Comparison of ENCODE assay signal across 22 cellular contexts in the genomic region with DNA sequence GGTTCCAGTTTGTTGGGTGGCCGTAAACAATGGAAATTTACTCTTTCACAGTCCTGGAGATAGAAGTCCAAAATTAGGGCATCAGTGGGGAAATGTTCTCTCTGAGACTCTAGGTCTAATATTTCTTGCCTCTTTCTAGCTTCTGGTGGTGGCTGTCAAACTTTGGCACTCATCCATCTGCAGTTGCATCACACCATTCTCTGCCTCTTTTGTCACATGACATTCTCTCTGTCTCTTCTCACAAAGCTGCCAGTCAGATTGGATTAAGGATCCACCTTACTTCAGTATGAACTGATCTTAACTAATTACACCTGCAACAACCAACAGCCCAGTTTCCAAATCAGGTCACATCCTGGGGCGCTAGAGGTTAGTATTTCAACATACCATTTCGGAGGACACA.
DNase-seq lines count a peak whose midpoint lies in the region; ATAC-seq, FAIRE-seq and TF ChIP-seq lines count a peak whose summit lies in the region.
"Had no signal": no experiment of that assay in that cellular context is flagged by ENCODE, and none has a peak within 500 bp of the region (broad histone marks: within the 10 kb centered on the region; RNA-seq: fewer than 3 reads in every experiment).

No MANE protein-coding gene starts in this region.

- no peak for ATAC-seq in A549
- ATAC-seq: body of pancreas, heart right ventricle had no signal

- H3K36me3 ChIP-seq in small intestine (ENCODE audit: control insufficient read depth in 2 of 2, insufficient read depth in 2 of 2, low read length in 2 of 2) = no peaks in the 10 kb centered on the region
- H3K36me3 ChIP-seq: heart right ventricle, left ventricle myocardium inferior, neural progenitor cell, tibial nerve had no signal

- FAIRE-seq in A549 (lab: Jason Lieb, UNC) = no peak
- no peak for FAIRE-seq in small intestine (lab: Jason Lieb, UNC)

- no peak for TF ChIP-seq EP300 in A549 (IDR thresholded peaks at IDR 0.05)

- TF ChIP-seq CTCF in A549 (IDR thresholded peaks at IDR 0.05) = no peak
- no peak for TF ChIP-seq CTCF in Calu3 (IDR thresholded peaks at IDR 0.05; ENCODE audit: unreplicated experiment)

- H3K36me3 Mint-ChIP-seq in Calu3 (ENCODE audit: insufficient read depth, unreplicated experiment) = no peaks in the 10 kb centered on the region
- H3K36me3 Mint-ChIP-seq: immature natural killer cell, neural progenitor cell had no signal

- CTCF ChIA-PET in A549 (lab: Yijun Ruan, JAX) (no interaction called here), Calu3 (lab: Charles Lee) (no interaction called here)

- 0 out of 3 replicates have a peak overlapping the region, but pooled peaks have one; percentile 16 for H3K4me2 ChIP-seq in A549
- H3K4me2 ChIP-seq: neural progenitor cell had no signal

- TF ChIP-seq POLR2A in A549 (IDR thresholded peaks at IDR 0.05; ENCODE audit: low read length) (no peak), erythroblast (IDR thresholded peaks at IDR 0.05; ENCODE audit: low read length) (no peak)

- POLR2A ChIA-PET in A549 (lab: Yijun Ruan, JAX) = no interaction called here

- 44% methylated on average over 3 of the region's 3 CpGs for WGBS in A549 (ENCODE audit: missing lambda C conversion rate)
- 43 to 71% (median 56%) methylated on average over 3 of the region's 3 CpGs for WGBS in small intestine, 3 donors

- H3K4me3 ChIP-seq in A549 (no peak overlapping the region), small intestine (ENCODE audit: low read depth in 1 of 2, low read length in 2 of 2) (no peak overlapping the region)
- H3K4me3 ChIP-seq: body of pancreas, heart right ventricle, left ventricle myocardium inferior, neural progenitor cell, tibial nerve had no signal

- H3K4me3 Mint-ChIP-seq in Calu3 (ENCODE audit: low read depth, unreplicated experiment) = no peak overlapping the region
- H3K4me3 Mint-ChIP-seq: activated CD4-positive, alpha-beta T cell treated with anti-CD3 and anti-CD28 coated beads, Interleukin-2, amount 10 ng/mL, durations not matched to agents 7 days and 5 days; H9; immature natural killer cell; neural progenitor cell; stimulated activated naive CD8-positive, alpha-beta T cell treated with anti-CD3 and anti-CD28 coated beads, Interleukin-15, Interleukin-2, amounts not matched to agents 100 ng/mL and 50 ng/mL, for 24 hours had no signal

- peaks cover 11% of the 10 kb centered on the region for H3K4me1 Mint-ChIP-seq in Calu3 (ENCODE audit: low read depth, unreplicated experiment)
- H3K4me1 Mint-ChIP-seq: activated CD4-positive, alpha-beta T cell treated with anti-CD3 and anti-CD28 coated beads, Interleukin-2, amount 10 ng/mL, durations not matched to agents 7 days and 5 days; H9; immature natural killer cell; neural progenitor cell had no signal

- H3K27ac Mint-ChIP-seq in Calu3 (ENCODE audit: unreplicated experiment) = peak overlapping the region; percentile 32
- H3K27ac Mint-ChIP-seq: activated CD4-positive, alpha-beta T cell treated with anti-CD3 and anti-CD28 coated beads, Interleukin-2, amount 10 ng/mL, durations not matched to agents 7 days and 5 days; H9; immature natural killer cell; neural progenitor cell; stimulated activated naive CD8-positive, alpha-beta T cell treated with anti-CD3 and anti-CD28 coated beads, Interleukin-15, Interleukin-2, amounts not matched to agents 100 ng/mL and 50 ng/mL, for 24 hours had no signal

- H3K27ac ChIP-seq in A549 = no peak overlapping the region
- H3K27ac ChIP-seq in small intestine (ENCODE audit: low read depth in 1 of 2, low read length in 1 of 2) = no peak overlapping the region
- H3K27ac ChIP-seq: body of pancreas, heart right ventricle, left ventricle myocardium inferior, neural progenitor cell, tibial nerve had no signal

- H3K27me3 Mint-ChIP-seq in Calu3 (ENCODE audit: unreplicated experiment) = no peaks in the 10 kb centered on the region
- H3K27me3 Mint-ChIP-seq: activated CD4-positive, alpha-beta T cell treated with anti-CD3 and anti-CD28 coated beads, Interleukin-2, amount 10 ng/mL, durations not matched to agents 7 days and 5 days; stimulated activated naive CD8-positive, alpha-beta T cell treated with anti-CD3 and anti-CD28 coated beads, Interleukin-15, Interleukin-2, amounts not matched to agents 100 ng/mL and 50 ng/mL, for 24 hours had no signal

- H3K9me3 Mint-ChIP-seq in Calu3 (ENCODE audit: low read depth, unreplicated experiment) = no peaks in the 10 kb centered on the region
- H3K9me3 Mint-ChIP-seq: activated CD4-positive, alpha-beta T cell treated with anti-CD3 and anti-CD28 coated beads, Interleukin-2, amount 10 ng/mL, durations not matched to agents 7 days and 5 days; H9; neural progenitor cell; stimulated activated naive CD8-positive, alpha-beta T cell treated with anti-CD3 and anti-CD28 coated beads, Interleukin-15, Interleukin-2, amounts not matched to agents 100 ng/mL and 50 ng/mL, for 24 hours had no signal

- peak in 1 of 2 experiments; percentile 3 for DNase-seq in A549 (ENCODE audit: low read depth in 1 of 2, low spot score in 1 of 2)
- peak; percentile 18 for DNase-seq in Calu3
- DNase-seq in NCI-H1048 (lab: John Stamatoyannopoulos, UW) = peak; percentile 17
- DNase-seq in erythroblast (lab: John Stamatoyannopoulos, UW) = peak; percentile 69 to 78
- no peak for DNase-seq in medulla oblongata (ENCODE audit: extremely low spot score)
- no peak for DNase-seq in GOT3 (lab: John Stamatoyannopoulos, UW)
- no peak for DNase-seq in small intestine
- no peak for DNase-seq in iPS-NIHi11 (ENCODE audit: low spot score)
- DNase-seq: activated CD4-positive, alpha-beta T cell treated with anti-CD3 and anti-CD28 coated beads, Interleukin-2, amount 10 ng/mL, durations not matched to agents 7 days and 5 days; activated effector memory CD4-positive, alpha-beta T cell treated with Interleukin-2 at 50 U/mL for 16 hours; body of pancreas; EL; H9; heart right ventricle; immature natural killer cell; left ventricle myocardium inferior; NCI-H146; NCI-H345; stimulated activated CD4-positive, alpha-beta T cell treated with anti-CD3 and anti-CD28 coated beads, Interleukin-4, amount 100 ng/mL, for 1 hour had no signal

- no TSS peak for BruUV-seq in Calu3 (replicated peaks; lab: Mats Ljungman, UMichigan)

- intact Hi-C loops in Calu3 (cut with micrococcal nuclease; ENCODE audit: unreplicated experiment) = no loop called here

- H3K4me1 ChIP-seq in A549 (no peaks in the 10 kb centered on the region), small intestine (ENCODE audit: control insufficient read depth in 2 of 2, insufficient read depth in 1 of 2, low read depth in 1 of 2, low read length in 1 of 2) (no peaks in the 10 kb centered on the region)
- H3K4me1 ChIP-seq: body of pancreas, heart right ventricle, neural progenitor cell, tibial nerve had no signal

- H3K27me3 ChIP-seq in small intestine (ENCODE audit: control insufficient read depth in 2 of 2, insufficient read depth in 2 of 2, low read length in 2 of 2) = no peaks in the 10 kb centered on the region
- H3K27me3 ChIP-seq: body of pancreas, heart right ventricle, neural progenitor cell, tibial nerve had no signal

- no peaks in the 10 kb centered on the region for H3K9me3 ChIP-seq in A549
- H3K9me3 ChIP-seq in small intestine (ENCODE audit: control insufficient read depth, low read depth) = no peaks in the 10 kb centered on the region
- H3K9me3 ChIP-seq: body of pancreas, heart right ventricle, left ventricle myocardium inferior, tibial nerve had no signal

- no peak for TF ChIP-seq RAD21 in A549 (conservative IDR thresholded peaks at IDR 0.05 in 1 of 2, IDR thresholded peaks at IDR 0.05 in 1 of 2)

TF ChIP-seq in A549, 52 proteins besides CTCF, POLR2A, EP300 and RAD21:
- TF ChIP-seq KDM1A (IDR thresholded peaks at IDR 0.05; ENCODE audit: low read depth) (no peak), ZSCAN20 (CRISPR knock-in tag; IDR thresholded peaks at IDR 0.05) (no peak), ZFP36 (IDR thresholded peaks at IDR 0.05; ENCODE audit: borderline replicate concordance, partially characterized antibody) (no peak), NPAS2 (CRISPR knock-in tag; IDR thresholded peaks at IDR 0.05; ENCODE audit: borderline replicate concordance) (no peak), CHD2 (IDR thresholded peaks at IDR 0.05; ENCODE audit: low read length, partially characterized antibody) (no peak), EHMT2 (IDR thresholded peaks at IDR 0.05; ENCODE audit: low read depth) (no peak), FOXS1 (CRISPR knock-in tag; IDR thresholded peaks at IDR 0.05) (no peak), ZNF302 (CRISPR knock-in tag; IDR thresholded peaks at IDR 0.05) (no peak)
- TF ChIP-seq, protein P1, sequence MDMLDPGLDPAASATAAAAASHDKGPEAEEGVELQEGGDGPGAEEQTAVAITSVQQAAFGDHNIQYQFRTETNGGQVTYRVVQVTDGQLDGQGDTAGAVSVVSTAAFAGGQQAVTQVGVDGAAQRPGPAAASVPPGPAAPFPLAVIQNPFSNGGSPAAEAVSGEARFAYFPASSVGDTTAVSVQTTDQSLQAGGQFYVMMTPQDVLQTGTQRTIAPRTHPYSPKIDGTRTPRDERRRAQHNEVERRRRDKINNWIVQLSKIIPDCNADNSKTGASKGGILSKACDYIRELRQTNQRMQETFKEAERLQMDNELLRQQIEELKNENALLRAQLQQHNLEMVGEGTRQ (IDR thresholded peaks at IDR 0.05) = no peak

Comparison
In these comparisons a context has a peak if more than half of its experiments do, and no peak if none do; other contexts are left out.
1. DNase-seq: peak in Calu3 (single experiment), NCI-H1048 (single experiment) and erythroblast (2 of 2); none in medulla oblongata (single experiment), GOT3 (single experiment), small intestine (single experiment) and iPS-NIHi11 (single experiment).